ENCODE assay signal across 1 cellular context in genomic region chr20:49247792-49248191, GRCh38.
TF ChIP-seq lines count a peak whose summit lies in the region.

No MANE protein-coding gene starts in this region.

TF ChIP-seq in GM12878, 131 proteins besides CTCF, POLR2A, EP300 and RAD21:
- no peak for TF ChIP-seq ZNF592 (IDR thresholded peaks at IDR 0.05)
- no peak for TF ChIP-seq ZNF207 (IDR thresholded peaks at IDR 0.05; ENCODE audit: borderline replicate concordance)
- TF ChIP-seq KAT2A (conservative IDR thresholded peaks at IDR 0.05; ENCODE audit: control insufficient read depth, low read depth, low read length): no peak
- no peak for TF ChIP-seq MEF2A (IDR thresholded peaks at IDR 0.05; ENCODE audit: insufficient read depth, low read depth, low read length)
- no peak for TF ChIP-seq WRNIP1 (IDR thresholded peaks at IDR 0.05; ENCODE audit: borderline replicate concordance, low read depth, low read length)
- no peak for TF ChIP-seq ESRRA (IDR thresholded peaks at IDR 0.05; ENCODE audit: low read length)
- TF ChIP-seq ZNF274 (IDR thresholded peaks at IDR 0.05; ENCODE audit: insufficient read depth, insufficient read length): no peak
- no peak for TF ChIP-seq RUNX3 (IDR thresholded peaks at IDR 0.05; ENCODE audit: low read length)
TF ChIP-seq in GM12878: peak in this region for 0.
